Comparison of ENCODE assay signal across 20 cellular contexts in the genomic region with DNA sequence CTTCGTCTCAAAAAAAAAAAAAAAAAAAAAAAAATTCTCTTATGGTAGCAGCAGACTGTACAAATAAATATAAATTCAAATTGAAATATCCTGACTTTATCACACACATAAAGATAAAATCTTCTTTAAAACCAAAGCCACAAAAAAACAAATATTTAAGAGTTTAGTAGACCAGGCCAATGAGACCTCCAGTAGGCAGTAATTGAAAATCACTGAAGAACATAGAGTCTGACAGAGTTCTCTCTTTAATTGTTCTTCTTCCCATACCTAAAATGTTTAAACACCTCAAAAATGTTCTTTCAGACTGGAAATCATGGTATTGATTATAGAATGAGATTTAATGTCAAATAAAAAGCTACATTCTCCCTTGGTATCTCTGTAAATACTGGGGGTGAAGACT. TPM values are rescaled to one million over a fixed set of nuclear protein-coding genes. Genes with fewer than 3 reads are reported as not detected.
A peak's percentile ranks its signal among the peaks of the same experiment; 100 is the strongest.
DNase-seq lines count a peak whose midpoint lies in the region; ATAC-seq, FAIRE-seq and TF ChIP-seq lines count a peak whose summit lies in the region.
"Had no signal": no experiment of that assay in that cellular context is flagged by ENCODE, and none has a peak within 500 bp of the region (broad histone marks: within the 10 kb centered on the region; RNA-seq: fewer than 3 reads in every experiment).

No MANE protein-coding gene starts in this region.

- FAIRE-seq in astrocyte (lab: Jason Lieb, UNC), result no peak

- H2AFZ ChIP-seq in SK-N-SH (ENCODE audit: low read depth), result no peak overlapping the region
- no peak overlapping the region for H2AFZ ChIP-seq in GM23248
- H2AFZ ChIP-seq in astrocyte (ENCODE audit: low read depth, low read length), result no peak overlapping the region
- no peak overlapping the region for H2AFZ ChIP-seq in osteoblast (ENCODE audit: low read length)

- H3K4me2 ChIP-seq in SK-N-SH (no peak overlapping the region), GM23248 (ENCODE audit: unreplicated experiment) (peak overlapping the region; percentile 64), astrocyte (ENCODE audit: low read length) (peak overlapping the region; percentile 13), osteoblast (ENCODE audit: insufficient read depth, low read length) (peak overlapping the region; percentile 51)

- no peaks in the 10 kb centered on the region for H3K27me3 ChIP-seq in SK-N-SH (ENCODE audit: insufficient read depth)
- no peaks in the 10 kb centered on the region for H3K27me3 ChIP-seq in GM23248 (replicated peaks; ENCODE audit: insufficient read depth)
- H3K27me3 ChIP-seq in astrocyte (ENCODE audit: insufficient read depth, low read length), result no peaks in the 10 kb centered on the region
- no peaks in the 10 kb centered on the region for H3K27me3 ChIP-seq in osteoblast (ENCODE audit: insufficient read depth, low read length)
- no peaks in the 10 kb centered on the region for H3K27me3 ChIP-seq in upper lobe of right lung
- H3K27me3 ChIP-seq: BLaER1 treated with 17β-estradiol and CSF1 and Interleukin-3, amounts not matched to agents 10 nM and 100 nM; Peyer's patch had no signal

- H3K4me3 ChIP-seq in SK-N-SH (ENCODE audit: low read depth in 2 of 2, low read length in 1 of 2) (no peak overlapping the region), GM23248 (no peak overlapping the region), astrocyte (ENCODE audit: insufficient read depth, low read depth, low read length) (no peak overlapping the region), osteoblast (ENCODE audit: insufficient read depth, low read length) (no peak overlapping the region), upper lobe of right lung (no peak overlapping the region)
- H3K4me3 ChIP-seq: BLaER1 treated with 17β-estradiol and CSF1 and Interleukin-3, amounts not matched to agents 10 nM and 100 nM; Peyer's patch had no signal

- H3K9me3 Mint-ChIP-seq in astrocyte (ENCODE audit: unreplicated experiment), result no peaks in the 10 kb centered on the region
- H3K9me3 Mint-ChIP-seq: H9, IgD-negative memory B cell had no signal

- TF ChIP-seq EP300 in SK-N-SH (IDR thresholded peaks at IDR 0.05; ENCODE audit: borderline replicate concordance in 1 of 2, low read depth in 1 of 2, low read length in 1 of 2), result no peak

- H3K9ac ChIP-seq in SK-N-SH (no peak overlapping the region), GM23248 (no peak overlapping the region), astrocyte (ENCODE audit: low read length) (no peak overlapping the region)
- H3K9ac ChIP-seq: BLaER1 treated with 17β-estradiol and CSF1 and Interleukin-3, amounts not matched to agents 10 nM and 100 nM had no signal

- H4K20me1 ChIP-seq in SK-N-SH (ENCODE audit: insufficient read depth), result peaks cover 40% of the 10 kb centered on the region
- H4K20me1 ChIP-seq in GM23248 (ENCODE audit: insufficient read depth), result 0 out of 2 replicates have a peak, but pooled peaks cover 17% of the 10 kb centered on the region
- peaks cover 31% of the 10 kb centered on the region for H4K20me1 ChIP-seq in astrocyte (ENCODE audit: insufficient read depth, low read length)
- peaks cover 4% of the 10 kb centered on the region for H4K20me1 ChIP-seq in osteoblast (ENCODE audit: insufficient read depth, low read length)

- H3K27ac ChIP-seq in SK-N-SH (ENCODE audit: low read depth in 2 of 2, low read length in 1 of 2), result peak overlapping the region; percentile 22 to 39; a peak in 2 of 4 replicates
- peak overlapping the region; percentile 24; the same call in 1 of the 2 replicates for H3K27ac ChIP-seq in GM23248
- H3K27ac ChIP-seq in astrocyte (ENCODE audit: low read depth, low read length), result peak overlapping the region; percentile 1
- peak overlapping the region; percentile 55 for H3K27ac ChIP-seq in osteoblast (ENCODE audit: low read depth, low read length)
- no peak overlapping the region for H3K27ac ChIP-seq in upper lobe of right lung
- H3K27ac ChIP-seq: 22Rv1; BLaER1 treated with 17β-estradiol and CSF1 and Interleukin-3, amounts not matched to agents 10 nM and 100 nM; Peyer's patch had no signal

- H3K79me2 ChIP-seq in SK-N-SH (ENCODE audit: insufficient read depth) (peaks cover 97% of the 10 kb centered on the region), GM23248 (ENCODE audit: insufficient read depth) (peaks cover 100% of the 10 kb centered on the region), astrocyte (ENCODE audit: insufficient read depth, low read length) (peaks cover 91% of the 10 kb centered on the region), osteoblast (ENCODE audit: insufficient read depth, low read length) (peaks cover 72% of the 10 kb centered on the region)

- POLR2A ChIA-PET in SK-N-SH (lab: Yijun Ruan, JAX), result no interaction called here

- 88% methylated on average over 1 of the region's 1 CpG for WGBS in SK-N-SH (ENCODE audit: low lambda C conversion rate)
- 100% methylated on average over 1 of the region's 1 CpG for WGBS in GM23248 (ENCODE audit: low coverage in 1 of 2, low lambda C conversion rate in 2 of 2, missing lambda C conversion rate in 2 of 2), 2 experiments

- H3K9me3 ChIP-seq in SK-N-SH (no peaks in the 10 kb centered on the region), GM23248 (ENCODE audit: low read depth) (no peaks in the 10 kb centered on the region), astrocyte (ENCODE audit: insufficient read depth, low read depth, low read length) (peaks cover 4% of the 10 kb centered on the region), osteoblast (ENCODE audit: low read depth, low read length) (no peaks in the 10 kb centered on the region), upper lobe of right lung (no peaks in the 10 kb centered on the region)
- H3K9me3 ChIP-seq: Peyer's patch had no signal

- DNase-seq in SK-N-SH (no peak), GM23248 (no peak), astrocyte (ENCODE audit: low read depth) (no peak), osteoblast (ENCODE audit: insufficient read length, low spot score, missing footprints) (no peak), upper lobe of right lung (no peak)
- no peak for DNase-seq in stimulated activated CD4-positive, alpha-beta T cell treated with anti-CD3 and anti-CD28 coated beads, Interleukin-2, amount 100 ng/mL, for 48 hours
- DNase-seq in activated effector memory CD4-positive, alpha-beta T cell treated with anti-CD3 and anti-CD28 coated beads, Interleukin-2, amount 50 U/mL, for 16 hours, result no peak
- DNase-seq: DMS53, H9, Kasumi-1, NCI-H1105, NCI-H1694, NCI-H226, NCI-H524 treated with DMSO at 0.1 percent for 48 hours, Peyer's patch, Right ventricle myocardium superior had no signal

- intact Hi-C loops in upper lobe of right lung (cut with DNase I), result no loop called here

- in situ Hi-C loops in GM23248 (cut with MboI), result no loop called here

- H3K27ac Mint-ChIP-seq in astrocyte (ENCODE audit: unreplicated experiment), result no peak overlapping the region

- CTCF ChIA-PET in SK-N-SH (lab: Yijun Ruan, JAX), result interaction anchor here (1.2 to 2.2 kb wide), 2 partner anchors 20 to 44 kb away, joined by 5 read pairs; no protein-coding TSS in a partner anchor

- ATAC-seq in SK-N-SH treated with all-trans-retinoic acid at 6 μM for 48 hours (no peak; the same call in 2 of the 3 replicates), upper lobe of right lung (no peak)

- TF ChIP-seq CTCF in SK-N-SH (IDR thresholded peaks at IDR 0.05) (no peak), astrocyte (IDR thresholded peaks at IDR 0.05; ENCODE audit: insufficient read depth, low read depth, low read length) (no peak), osteoblast (IDR thresholded peaks at IDR 0.05; ENCODE audit: extremely low read depth, low read depth, low read length) (no peak), upper lobe of right lung (IDR thresholded peaks at IDR 0.05) (no peak)

- H3K9me2 ChIP-seq in SK-N-SH, result no peaks in the 10 kb centered on the region
- H3K9me2 ChIP-seq in GM23248 (ENCODE audit: insufficient read depth), result no peaks in the 10 kb centered on the region

- H3K36me3 Mint-ChIP-seq in astrocyte (ENCODE audit: low read depth, unreplicated experiment), result peaks cover 5% of the 10 kb centered on the region

- peaks cover 19 to 36% of the 10 kb centered on the region in 2 experiments for H3K36me3 ChIP-seq in SK-N-SH (replicated peaks in 1 of 2; ENCODE audit: control insufficient read depth in 1 of 2, insufficient read depth in 2 of 2, low read length in 1 of 2)
- H3K36me3 ChIP-seq in GM23248 (ENCODE audit: low read depth), result peaks cover 23% of the 10 kb centered on the region
- H3K36me3 ChIP-seq in astrocyte (ENCODE audit: insufficient read depth, low read length), result peaks cover 16% of the 10 kb centered on the region
- H3K36me3 ChIP-seq in osteoblast (ENCODE audit: insufficient read depth, low read length), result peaks cover 9% of the 10 kb centered on the region
- peaks cover 24% of the 10 kb centered on the region for H3K36me3 ChIP-seq in upper lobe of right lung

- H3K27me3 Mint-ChIP-seq in astrocyte (ENCODE audit: low read depth, unreplicated experiment), result no peaks in the 10 kb centered on the region
- H3K27me3 Mint-ChIP-seq: IgD-negative memory B cell had no signal

- no peak for TF ChIP-seq RAD21 in SK-N-SH (IDR thresholded peaks at IDR 0.05; ENCODE audit: low read length)

- no peak overlapping the region for H3K4me3 Mint-ChIP-seq in astrocyte (ENCODE audit: unreplicated experiment)
- H3K4me3 Mint-ChIP-seq: H9 had no signal

- peaks cover 26% of the 10 kb centered on the region for H3K4me1 Mint-ChIP-seq in astrocyte (ENCODE audit: low read depth, unreplicated experiment)

- peaks cover 0 to 9% of the 10 kb centered on the region in 2 experiments; a peak in 2 of 4 replicates for H3K4me1 ChIP-seq in SK-N-SH (ENCODE audit: control insufficient read depth in 1 of 2, insufficient read depth in 2 of 2, low read depth in 1 of 2, low read length in 1 of 2)
- H3K4me1 ChIP-seq in GM23248 (ENCODE audit: insufficient read depth), result peaks cover 19% of the 10 kb centered on the region
- no peaks in the 10 kb centered on the region for H3K4me1 ChIP-seq in astrocyte (ENCODE audit: insufficient read depth, low read length)
- H3K4me1 ChIP-seq in osteoblast (ENCODE audit: insufficient read depth, low read length), result peaks cover 17% of the 10 kb centered on the region
- no peaks in the 10 kb centered on the region for H3K4me1 ChIP-seq in upper lobe of right lung

- H3F3A ChIP-seq in SK-N-SH (replicated peaks; ENCODE audit: insufficient read depth) (peaks cover 37% of the 10 kb centered on the region), GM23248 (ENCODE audit: insufficient read depth) (peaks cover 20% of the 10 kb centered on the region; the same call in 1 of the 2 replicates)

RNA-seq across cellular contexts. Expression of a gene that starts 20.8 kb away (rescaled TPM):
- polyA plus RNA-seq in SK-N-SH (2012; rRNA removed) (49.5 and 55.8 TPM in 2 replicates), GM23248 (2016; fragmentation: Nextera tagmentation; extraction: Ambion mirVana) (110 and 112 TPM in 2 replicates)
- 46.8 and 53.2 TPM in 2 replicates for polyA plus RNA-seq in SK-N-SH (2012; cell fraction: cytosol; rRNA removed)
- polyA plus RNA-seq in SK-N-SH (2012; cell fraction: nucleus; rRNA removed), result 109 and 128 TPM in 2 replicates
- 72.1 and 86.1 TPM in 2 replicates for total RNA-seq in GM23248 (2014; rRNA removed; shearing (Covaris generic))
- total RNA-seq in astrocyte (126 and 131 TPM in 2 replicates), osteoblast (106 and 109 TPM in 2 replicates), upper lobe of right lung (71.6 TPM)

RNA-seq across cellular contexts. Expression of a gene that starts 21.9 kb away (rescaled TPM):
- 25.8 and 31.6 TPM in 2 replicates for polyA plus RNA-seq in SK-N-SH (2012; rRNA removed)
- 33.2 and 39.0 TPM in 2 replicates for polyA plus RNA-seq in SK-N-SH (2012; cell fraction: cytosol; rRNA removed)
- 18.3 and 27.6 TPM in 2 replicates for polyA plus RNA-seq in SK-N-SH (2012; cell fraction: nucleus; rRNA removed)
- total RNA-seq in GM23248 (2014; rRNA removed; shearing (Covaris generic)), result 20.6 and 30.9 TPM in 2 replicates
- polyA plus RNA-seq in GM23248 (2016; fragmentation: Nextera tagmentation; extraction: Ambion mirVana), result 30.2 and 33.6 TPM in 2 replicates
- total RNA-seq in astrocyte, result 17.0 and 18.1 TPM in 2 replicates
- 18.6 and 20.6 TPM in 2 replicates for total RNA-seq in osteoblast
- 15.7 TPM for total RNA-seq in upper lobe of right lung
